ENCODE assay signal across 7 cellular contexts in genomic region chr14:35373208-35373607, GRCh38. TPM values are rescaled to one million over a fixed set of nuclear protein-coding genes. Genes with fewer than 3 reads are reported as not detected.
A peak's percentile ranks its signal among the peaks of the same experiment; 100 is the strongest.
DNase-seq lines count a peak whose midpoint lies in the region; ATAC-seq and TF ChIP-seq lines count a peak whose summit lies in the region.
"Not testable (repeated sequence)": the region's sequence is repeated elsewhere in the genome, so short reads cannot be mapped to it uniquely, and the experiment has no call there.

No MANE protein-coding gene starts in this region.

- not testable (repeated sequence) for H3K27me3 ChIP-seq in Panc1 (ENCODE audit: control insufficient read depth, insufficient read depth, low read length)

- intact Hi-C loops in CD14-positive monocyte (cut with micrococcal nuclease); Panc1 (cut with micrococcal nuclease; ENCODE audit: unreplicated experiment); MCF 10A (cut with micrococcal nuclease); Right ventricle myocardium superior (cut with DNase I); posterior vena cava (cut with DNase I): not testable (repeated sequence)

- CTCF ChIA-PET in Panc1 (lab: Charles Lee) (interaction anchor here (0.7 kb wide), 2 partner anchors 49 to 60 kb away, joined by 3 to 4 read pairs; no protein-coding TSS in a partner anchor), MCF 10A (lab: Yijun Ruan, JAX) (interaction anchor here (0.6 to 1.8 kb wide), 3 partner anchors 32 to 158 kb away, joined by 3 to 9 read pairs (median 4); no protein-coding TSS in a partner anchor)

- in situ Hi-C loops in Panc1 (cut with HindIII; ENCODE audit: low pct_unique_long_range_greater_than_20kb, low sequenced_read_pairs) = not testable (repeated sequence)

- H3K4me1 ChIP-seq in Panc1 (ENCODE audit: control insufficient read depth, insufficient read depth, low read length) = peaks cover 13% of the 10 kb centered on the region

- peak overlapping the region in 5 of 7 donors; percentile 95 to 99 (median 98) for H3K27ac Mint-ChIP-seq in CD14-positive monocyte
- H3K27ac Mint-ChIP-seq in T-helper 17 cell = peak overlapping the region; percentile 32
- peak overlapping the region; percentile 12 for H3K27ac Mint-ChIP-seq in MCF 10A (ENCODE audit: low read depth, unreplicated experiment)
- peak overlapping the region; percentile 43 to 71 for H3K27ac Mint-ChIP-seq in natural killer cell treated with Interleukin-12 subunit alpha and Interleukin-12 subunit beta and Interleukin-15 and Interleukin-18, amount 100 ng/mL, for 72 hours

- not testable (repeated sequence) for H3K27me3 Mint-ChIP-seq in CD14-positive monocyte (ENCODE audit: low read depth in 3 of 3); T-helper 17 cell; MCF 10A (ENCODE audit: insufficient read depth, unreplicated experiment); natural killer cell treated with Interleukin-12 subunit alpha and Interleukin-12 subunit beta and Interleukin-15 and Interleukin-18, amount 100 ng/mL, for 72 hours

- H3K4me1 Mint-ChIP-seq in CD14-positive monocyte (peaks cover 47% of the 10 kb centered on the region), MCF 10A (ENCODE audit: insufficient read depth, unreplicated experiment) (peaks cover 12% of the 10 kb centered on the region)
- not testable (repeated sequence) for H3K4me1 Mint-ChIP-seq in T-helper 17 cell
- H3K4me1 Mint-ChIP-seq in natural killer cell treated with Interleukin-12 subunit alpha and Interleukin-12 subunit beta and Interleukin-15 and Interleukin-18, amount 100 ng/mL, for 72 hours (ENCODE audit: low read depth in 2 of 2) = peaks cover 10 to 19% of the 10 kb centered on the region in 2 donors

- TF ChIP-seq CTCF in CD14-positive monocyte (IDR thresholded peaks at IDR 0.05); Panc1 (IDR thresholded peaks at IDR 0.05); MCF 10A (IDR thresholded peaks at IDR 0.05; ENCODE audit: unreplicated experiment): not testable (repeated sequence)

- POLR2A ChIA-PET in Panc1 (lab: Charles Lee) = not testable (repeated sequence)
- POLR2A ChIA-PET in MCF 10A (lab: Yijun Ruan, JAX) = interaction anchor here (2.0 to 10.9 kb wide), 4 partner anchors 8 to 37 kb away, joined by 28 to 348 read pairs (median 34); partner anchors contain the start of gene NFKBIA

- not testable (repeated sequence) for DNase-seq in CD14-positive monocyte (ENCODE audit: low spot score); Panc1 (ENCODE audit: low read depth, low spot score); T-helper 17 cell; MCF 10A (ENCODE audit: unreplicated experiment); natural killer cell treated with Interleukin-12 subunit alpha and Interleukin-12 subunit beta and Interleukin-15 and Interleukin-18, amount 100 ng/mL, for 72 hours (ENCODE audit: low spot score)
- peak; percentile 23 for DNase-seq in Right ventricle myocardium superior
- DNase-seq in posterior vena cava (ENCODE audit: low spot score) = peak; percentile 44

- peaks cover 2 to 14% (median 8%) of the 10 kb centered on the region in 7 donors for H3K9me3 Mint-ChIP-seq in CD14-positive monocyte
- H3K9me3 Mint-ChIP-seq in MCF 10A (ENCODE audit: unreplicated experiment); natural killer cell treated with Interleukin-12 subunit alpha and Interleukin-12 subunit beta and Interleukin-15 and Interleukin-18, amount 100 ng/mL, for 72 hours: not testable (repeated sequence)

- not testable (repeated sequence) for H3K4me3 Mint-ChIP-seq in CD14-positive monocyte; T-helper 17 cell; MCF 10A (ENCODE audit: unreplicated experiment); natural killer cell treated with Interleukin-12 subunit alpha and Interleukin-12 subunit beta and Interleukin-15 and Interleukin-18, amount 100 ng/mL, for 72 hours

- not testable (repeated sequence) for ATAC-seq in Panc1; T-helper 17 cell; Right ventricle myocardium superior (ENCODE audit: poor library complexity); natural killer cell treated with Interleukin-12 subunit alpha and Interleukin-12 subunit beta and Interleukin-15 and Interleukin-18, amount 100 ng/mL, for 72 hours

- H3K9me3 ChIP-seq in Panc1 (ENCODE audit: control insufficient read depth, insufficient read depth, low read depth, low read length); T-helper 17 cell (ENCODE audit: control insufficient read depth, low read length, poor library complexity, severe bottlenecking): not testable (repeated sequence)

- not testable (repeated sequence) for BruUV-seq in Panc1 (replicated peaks; lab: Mats Ljungman, UMichigan); MCF 10A (replicated peaks; lab: Mats Ljungman, UMichigan)

- H3K36me3 Mint-ChIP-seq in CD14-positive monocyte = peaks cover 2 to 12% of the 10 kb centered on the region in 2 donors
- not testable (repeated sequence) for H3K36me3 Mint-ChIP-seq in T-helper 17 cell (ENCODE audit: low read depth); natural killer cell treated with Interleukin-12 subunit alpha and Interleukin-12 subunit beta and Interleukin-15 and Interleukin-18, amount 100 ng/mL, for 72 hours
- H3K36me3 Mint-ChIP-seq in MCF 10A (ENCODE audit: insufficient read depth, unreplicated experiment) = peaks cover 12% of the 10 kb centered on the region

- H3K27ac ChIP-seq in Panc1 (ENCODE audit: low read length) = peak overlapping the region; percentile 54; the same call in 1 of the 2 replicates

- H3K36me3 ChIP-seq in Panc1 (ENCODE audit: control insufficient read depth, insufficient read depth, low read length) = not testable (repeated sequence)

- not testable (repeated sequence) for H3K4me3 ChIP-seq in Panc1 (ENCODE audit: low read depth in 2 of 2, low read length in 2 of 2)

RNA-seq across cellular contexts. Expression of gene NFKBIA, which starts 31.3 kb away (rescaled TPM):
- 100 to 1,000 TPM; 868 to 935 TPM for polyA plus RNA-seq in CD14-positive monocyte
- total RNA-seq in Panc1 (2021; ENCODE audit: unreplicated experiment) (99.4 TPM), T-helper 17 cell (1,000 to 10,000 TPM; 1,744 to 1,805 TPM), MCF 10A (2022) (74.5 and 112 TPM in 2 replicates), Right ventricle myocardium superior (73.3 TPM), posterior vena cava (100 to 1,000 TPM in 1 of 2 donors, 10 to 100 TPM in 1; 87.1 to 127 TPM)
- polyA plus RNA-seq in Panc1 (2012; ENCODE audit: insufficient read length) = 121 TPM
- 1,000 to 10,000 TPM; 1,092 to 1,804 TPM for total RNA-seq in natural killer cell treated with Interleukin-12 subunit alpha and Interleukin-12 subunit beta and Interleukin-15 and Interleukin-18, amount 100 ng/mL, for 72 hours

Comparison
In these comparisons a context has a peak if more than half of its experiments do, and no peak if none do; other contexts are left out.
1. H3K27ac Mint-ChIP-seq: peak in every context shown above with its lines; median percentile 98 in CD14-positive monocyte; 57 in natural killer cell treated with Interleukin-12 subunit alpha and Interleukin-12 subunit beta and Interleukin-15 and Interleukin-18, amount 100 ng/mL, for 72 hours; 32 in T-helper 17 cell; 12 in MCF 10A.